In the genomic region with DNA sequence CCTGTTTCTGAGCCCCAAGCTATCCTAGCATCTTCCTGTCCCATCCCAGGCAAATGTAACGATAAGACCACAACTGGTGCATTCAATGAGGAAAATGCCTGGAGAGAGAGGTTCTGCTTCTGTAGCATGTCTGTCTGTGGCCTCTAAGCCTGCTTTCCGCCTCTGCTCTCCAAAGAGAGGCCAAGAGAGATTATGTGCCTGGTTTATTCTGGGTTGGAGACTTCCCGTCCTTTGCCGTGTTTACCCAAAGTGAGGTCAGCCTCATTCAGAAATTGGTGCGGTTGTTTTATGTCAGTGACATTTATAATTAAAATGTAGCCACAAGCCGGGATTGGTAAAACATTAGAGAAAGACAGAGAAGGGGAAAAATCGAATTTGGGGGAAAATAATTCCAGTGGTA, we compare ENCODE assay signal across 26 cellular contexts.
"Had no signal": no experiment of that assay in that cellular context is flagged by ENCODE, and none has a peak within 500 bp of the region (broad histone marks: within the 10 kb centered on the region; RNA-seq: fewer than 3 reads in every experiment).

No MANE protein-coding gene starts in this region.

- H3K27me3 ChIP-seq: body of pancreas, cardiac muscle cell, right lobe of liver, testis, upper lobe of left lung had no signal

- H3K79me2 ChIP-seq: parathyroid adenoma had no signal

- DNase-seq: activated CD4-positive, alpha-beta memory T cell treated with anti-CD3 and anti-CD28 coated beads for 36 hours; activated CD4-positive, alpha-beta T cell treated with anti-CD3 and anti-CD28 coated beads for 4 hours; activated CD4-positive, CD25-positive, alpha-beta regulatory T cell; activated naive CD4-positive, alpha-beta T cell treated with anti-CD3 and anti-CD28 coated beads for 36 hours; activated T-cell treated with anti-CD3 and anti-CD28 coated beads, Interleukin-2, amount 50 U/mL, for 48 hours; body of pancreas; effector CD4-positive, alpha-beta T cell; foreskin fibroblast; heart right ventricle; islet precursor cell; left cardiac atrium; nephron progenitor cell; right lobe of liver; stimulated activated CD4-positive, alpha-beta T cell treated with anti-CD3 and anti-CD28 coated beads, Interleukin-2, amount 100 ng/mL, for 24 hours; stimulated activated CD8-positive, alpha-beta memory T cell treated with anti-CD3 and anti-CD28 coated beads, Interleukin-4, amount 100 ng/mL, for 48 hours; stimulated activated naive B cell treated with anti-CD40 and anti-IgM and Interleukin-4, amounts not matched to agents 10 μg/mL and 1 μg/mL and 100 μg/mL, for 72 hours; SW 1271; T-helper 17 cell; testis had no signal

- H3K4me3 Mint-ChIP-seq: activated CD4-positive, alpha-beta memory T cell treated with anti-CD3 and anti-CD28 coated beads for 36 hours; activated naive CD4-positive, alpha-beta T cell treated with anti-CD3 and anti-CD28 coated beads for 36 hours; dendritic cell treated with granulocyte-macrophage colony-stimulating factor and Interleukin-4, amounts not matched to agents 40 ng/mL and 50 ng/mL, for 4 days; mesothelial cell of epicardium; nephron progenitor cell; stimulated activated naive B cell treated with anti-CD40 and anti-IgM and Interleukin-4, amounts not matched to agents 10 μg/mL and 1 μg/mL and 100 μg/mL, for 72 hours; T-helper 17 cell had no signal

- H3K4me3 ChIP-seq: body of pancreas, cardiac muscle cell, heart right ventricle, lung, right lobe of liver, skin epidermis, testis, upper lobe of left lung had no signal

- H3K9me3 ChIP-seq: body of pancreas, heart right ventricle, right lobe of liver, testis, upper lobe of left lung had no signal

- H3K36me3 Mint-ChIP-seq: activated CD4-positive, alpha-beta memory T cell treated with anti-CD3 and anti-CD28 coated beads for 36 hours; mesothelial cell of epicardium; stimulated activated naive B cell treated with anti-CD40 and anti-IgM and Interleukin-4, amounts not matched to agents 10 μg/mL and 1 μg/mL and 100 μg/mL, for 72 hours had no signal

- H3K36me3 ChIP-seq: cardiac muscle cell, right lobe of liver, upper lobe of left lung had no signal

- H3K4me1 ChIP-seq: body of pancreas, testis had no signal

- H3K27ac ChIP-seq: body of pancreas, cardiac muscle cell, parathyroid adenoma, right lobe of liver, skin epidermis, testis had no signal

- H3K27ac Mint-ChIP-seq: activated CD4-positive, alpha-beta memory T cell treated with anti-CD3 and anti-CD28 coated beads for 36 hours; activated naive CD4-positive, alpha-beta T cell treated with anti-CD3 and anti-CD28 coated beads for 36 hours; dendritic cell treated with granulocyte-macrophage colony-stimulating factor and Interleukin-4, amounts not matched to agents 40 ng/mL and 50 ng/mL, for 4 days; mesothelial cell of epicardium; nephron progenitor cell; stimulated activated naive B cell treated with anti-CD40 and anti-IgM and Interleukin-4, amounts not matched to agents 10 μg/mL and 1 μg/mL and 100 μg/mL, for 72 hours; T-helper 17 cell had no signal

- H2AFZ ChIP-seq: parathyroid adenoma had no signal

- ATAC-seq: body of pancreas; left cardiac atrium; stimulated activated naive B cell treated with anti-CD40 and anti-IgM and Interleukin-4, amounts not matched to agents 10 μg/mL and 1 μg/mL and 100 μg/mL, for 72 hours; T-helper 17 cell had no signal

- H3K9me3 Mint-ChIP-seq: activated CD4-positive, alpha-beta memory T cell treated with anti-CD3 and anti-CD28 coated beads for 36 hours; activated naive CD4-positive, alpha-beta T cell treated with anti-CD3 and anti-CD28 coated beads for 36 hours; dendritic cell treated with granulocyte-macrophage colony-stimulating factor and Interleukin-4, amounts not matched to agents 40 ng/mL and 50 ng/mL, for 4 days; mesothelial cell of epicardium; nephron progenitor cell; stimulated activated naive B cell treated with anti-CD40 and anti-IgM and Interleukin-4, amounts not matched to agents 10 μg/mL and 1 μg/mL and 100 μg/mL, for 72 hours had no signal
